Comparison of ENCODE assay signal across 22 cellular contexts in the genomic region with DNA sequence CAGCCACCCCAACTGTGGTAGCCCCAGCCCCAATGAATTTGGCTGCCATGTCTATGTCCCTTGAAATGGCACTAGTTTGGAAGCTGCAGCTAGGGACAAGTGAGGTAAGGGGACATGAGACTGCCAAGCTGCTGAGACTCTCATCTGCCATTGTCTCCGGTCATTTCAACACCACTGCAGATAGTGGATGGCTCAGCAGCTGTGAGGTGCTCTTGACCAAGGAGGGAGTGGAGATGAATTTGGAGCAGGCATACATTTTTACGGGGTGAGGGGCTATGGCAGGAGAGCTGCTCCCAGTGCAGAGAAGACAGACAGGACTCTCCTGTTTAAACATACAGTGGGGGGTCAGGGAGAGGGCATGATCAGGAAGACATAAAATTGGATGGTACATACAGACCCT.
"Had no signal": no experiment of that assay in that cellular context is flagged by ENCODE, and none has a peak within 500 bp of the region (broad histone marks: within the 10 kb centered on the region; RNA-seq: fewer than 3 reads in every experiment).

No MANE protein-coding gene starts in this region.

- H3K27ac ChIP-seq: left ventricle myocardium inferior, neutrophil, ovary, right atrium auricular region, right lobe of liver, suprapubic skin, thoracic aorta, tibial artery had no signal

- H3K36me3 ChIP-seq: left ventricle myocardium inferior, neutrophil, ovary, right atrium auricular region, right lobe of liver, suprapubic skin, thoracic aorta, tibial artery, vagina had no signal

- H3K4me1 ChIP-seq: left ventricle myocardium inferior, right atrium auricular region, right lobe of liver, suprapubic skin, tibial artery, vagina had no signal

- H3K9me3 Mint-ChIP-seq: immature natural killer cell; naive thymus-derived CD8-positive, alpha-beta T cell; nephron; neural crest cell; stimulated activated naive CD8-positive, alpha-beta T cell treated with anti-CD3 and anti-CD28 coated beads, Interleukin-15, Interleukin-2, amounts not matched to agents 100 ng/mL and 50 ng/mL, for 24 hours had no signal

- H3K36me3 Mint-ChIP-seq: immature natural killer cell; naive thymus-derived CD8-positive, alpha-beta T cell had no signal

- H3K4me3 ChIP-seq: left ventricle myocardium inferior, lung, ovary, right atrium auricular region, right lobe of liver, smooth muscle cell, suprapubic skin, thoracic aorta, tibial artery, vagina had no signal

- H3K9me3 ChIP-seq: left ventricle myocardium inferior, neutrophil, ovary, right atrium auricular region, right lobe of liver, suprapubic skin, thoracic aorta, tibial artery, vagina had no signal

- H3K4me2 ChIP-seq: smooth muscle cell had no signal

- H3K27me3 Mint-ChIP-seq: stimulated activated naive CD8-positive, alpha-beta T cell treated with anti-CD3 and anti-CD28 coated beads, Interleukin-15, Interleukin-2, amounts not matched to agents 100 ng/mL and 50 ng/mL, for 24 hours had no signal

- H3K4me1 Mint-ChIP-seq: immature natural killer cell; naive thymus-derived CD8-positive, alpha-beta T cell; neural crest cell had no signal

- ATAC-seq: naive thymus-derived CD8-positive, alpha-beta T cell; right lobe of liver had no signal

- H3K27me3 ChIP-seq: neutrophil, ovary, right atrium auricular region, right lobe of liver, suprapubic skin, tibial artery, vagina had no signal

- DNase-seq: hypothalamus; immature natural killer cell; left ventricle myocardium inferior; naive thymus-derived CD8-positive, alpha-beta T cell; occipital lobe; ovary; right lobe of liver; stimulated activated CD4-positive, alpha-beta T cell treated with anti-CD3 and anti-CD28 coated beads, Interleukin-1b, Interleukin-23, amount 100 ng/mL, for 48 hours; stimulated activated CD4-positive, alpha-beta T cell treated with anti-CD3 and anti-CD28 coated beads, Interleukin-4, amount 100 ng/mL, for 1 hour; stimulated activated naive CD4-positive, alpha-beta T cell; tibial artery had no signal

- H3K27ac Mint-ChIP-seq: immature natural killer cell; naive thymus-derived CD8-positive, alpha-beta T cell; nephron; progenitor cell of endocrine pancreas; stimulated activated naive CD8-positive, alpha-beta T cell treated with anti-CD3 and anti-CD28 coated beads, Interleukin-15, Interleukin-2, amounts not matched to agents 100 ng/mL and 50 ng/mL, for 24 hours had no signal

- H3K4me3 Mint-ChIP-seq: immature natural killer cell; naive thymus-derived CD8-positive, alpha-beta T cell; nephron; neural crest cell; stimulated activated naive CD8-positive, alpha-beta T cell treated with anti-CD3 and anti-CD28 coated beads, Interleukin-15, Interleukin-2, amounts not matched to agents 100 ng/mL and 50 ng/mL, for 24 hours had no signal
